In genomic region chr2:156445311-156446218, GRCh38 we compare ENCODE assay signal across 9 cellular contexts. TPM values are rescaled to one million over a fixed set of nuclear protein-coding genes. Genes with fewer than 3 reads are reported as not detected.
DNase-seq lines count a peak whose midpoint lies in the region; ATAC-seq, FAIRE-seq and TF ChIP-seq lines count a peak whose summit lies in the region.
"Had no signal": no experiment of that assay in that cellular context is flagged by ENCODE, and none has a peak within 500 bp of the region (broad histone marks: within the 10 kb centered on the region; RNA-seq: fewer than 3 reads in every experiment).

No MANE protein-coding gene starts in this region.

- intact Hi-C loops in A673 (cut with micrococcal nuclease; ENCODE audit: unreplicated experiment), result no loop called here
- intact Hi-C loops in endothelial cell of umbilical vein (cut with micrococcal nuclease), result loop anchor here (1.0 kb wide), 1 partner anchor 19 kb away; no protein-coding TSS in a partner anchor

- H3K4me3 ChIP-seq in A673 (ENCODE audit: low read depth, low read length, poor library complexity, severe bottlenecking) (no peak overlapping the region), endothelial cell of umbilical vein (replicated peaks in 1 of 3; ENCODE audit: insufficient read depth in 1 of 3, low read depth in 1 of 3, low read length in 3 of 3) (no peak overlapping the region)

- H4K20me1 ChIP-seq in endothelial cell of umbilical vein (replicated peaks; ENCODE audit: control insufficient read depth, extremely low read depth, insufficient read depth, low read length), result no peaks in the 10 kb centered on the region

- ATAC-seq in GM19455 (IDR thresholded peaks at IDR 0.05; ENCODE audit: unreplicated experiment), result peak; percentile 75
- peak; percentile 69 for ATAC-seq in HG03442 (IDR thresholded peaks at IDR 0.05; ENCODE audit: unreplicated experiment)
- ATAC-seq in GM21360 (IDR thresholded peaks at IDR 0.05; ENCODE audit: unreplicated experiment), result no peak
- no peak for ATAC-seq in GM18907 (IDR thresholded peaks at IDR 0.05; ENCODE audit: unreplicated experiment)

- no peak overlapping the region for H3K4me2 ChIP-seq in endothelial cell of umbilical vein (ENCODE audit: insufficient read depth, low read length)

- BruUV-seq in A673 (replicated peaks; lab: Mats Ljungman, UMichigan), result no TSS peak
- BruUV-seq in endothelial cell of umbilical vein (replicated peaks; lab: Mats Ljungman, UMichigan), result no TSS peak

- TF ChIP-seq POLR2A in endothelial cell of umbilical vein (IDR thresholded peaks at IDR 0.05; ENCODE audit: low read depth, low read length), result no peak

- no peaks in the 10 kb centered on the region for H3K9me3 ChIP-seq in A673 (ENCODE audit: low read depth, low read length, poor library complexity, severe bottlenecking)
- no peaks in the 10 kb centered on the region for H3K9me3 ChIP-seq in endothelial cell of umbilical vein (replicated peaks; ENCODE audit: control insufficient read depth, insufficient read depth, low read length)

- no peaks in the 10 kb centered on the region for H3K4me1 ChIP-seq in A673 (ENCODE audit: insufficient read depth, low read length, poor library complexity, severe bottlenecking)
- peaks cover 6% of the 10 kb centered on the region for H3K4me1 ChIP-seq in endothelial cell of umbilical vein (ENCODE audit: control insufficient read depth, extremely low read depth, insufficient read depth, low read length)

- POLR2A ChIA-PET in A673 (lab: Charles Lee; ENCODE audit: low non-redundant PET), result no interaction called here
- POLR2A ChIA-PET in endothelial cell of umbilical vein (lab: Charles Lee), result no interaction called here

- DNase-seq in A673 (ENCODE audit: low spot score) (peak; percentile 35), endothelial cell of umbilical vein (ENCODE audit: low read depth, low spot score) (peak; percentile 69), HuH-7 (ENCODE audit: low spot score) (no peak), UCSD-AML1 (lab: John Stamatoyannopoulos, UW; ENCODE audit: unreplicated experiment) (no peak)

- H2AFZ ChIP-seq in endothelial cell of umbilical vein (ENCODE audit: low read depth, low read length), result peak overlapping the region; percentile 3

- H3K27ac ChIP-seq in A673 (ENCODE audit: low read depth, low read length, poor library complexity, severe bottlenecking) (no peak overlapping the region), endothelial cell of umbilical vein (ENCODE audit: insufficient read depth, low read depth, low read length) (no peak overlapping the region)
- H3K27ac ChIP-seq: VCaP had no signal

- dilution Hi-C loops in endothelial cell of umbilical vein (cut with MboI; ENCODE audit: extremely low pct_ligation_motif_present, low sequenced_read_pairs), result no loop called here

- H3K9ac ChIP-seq in endothelial cell of umbilical vein (replicated peaks; ENCODE audit: extremely low read depth, insufficient read depth, low read length), result no peak overlapping the region

- H3K9me1 ChIP-seq in endothelial cell of umbilical vein (replicated peaks; ENCODE audit: control insufficient read depth, extremely low read depth, insufficient read depth, low read length), result no peaks in the 10 kb centered on the region

- peak; percentile 40 for FAIRE-seq in endothelial cell of umbilical vein (lab: Jason Lieb, UNC)

- no peaks in the 10 kb centered on the region for H3K36me3 ChIP-seq in A673 (ENCODE audit: insufficient read depth, low read length, poor library complexity, severe bottlenecking)
- no peaks in the 10 kb centered on the region for H3K36me3 ChIP-seq in endothelial cell of umbilical vein (ENCODE audit: control insufficient read depth in 2 of 2, extremely low read depth in 1 of 2, insufficient read depth in 2 of 2, low read length in 2 of 2)

- CTCF ChIA-PET in A673 (lab: Charles Lee), result no interaction called here
- CTCF ChIA-PET in endothelial cell of umbilical vein (lab: Charles Lee), result no interaction called here

- TF ChIP-seq CTCF in A673 (conservative IDR thresholded peaks at IDR 0.05; ENCODE audit: low read depth, low read length), result no peak
- TF ChIP-seq CTCF in endothelial cell of umbilical vein (IDR thresholded peaks at IDR 0.05; ENCODE audit: extremely low read depth in 1 of 2, insufficient read depth in 1 of 2, low read depth in 1 of 2, low read length in 2 of 2), result no peak

- no peaks in the 10 kb centered on the region for H3K27me3 ChIP-seq in A673 (replicated peaks; ENCODE audit: insufficient read depth, low read depth, low read length, poor library complexity)
- no peaks in the 10 kb centered on the region for H3K27me3 ChIP-seq in endothelial cell of umbilical vein (ENCODE audit: control insufficient read depth in 2 of 2, insufficient read depth in 2 of 2, low read length in 2 of 2)

- H3K79me2 ChIP-seq in endothelial cell of umbilical vein (ENCODE audit: control insufficient read depth, insufficient read depth, low read length), result peaks cover 1% of the 10 kb centered on the region

TF ChIP-seq in endothelial cell of umbilical vein, 7 proteins besides CTCF, POLR2A, EP300 and RAD21:
- TF ChIP-seq POLR2AphosphoS5 (IDR thresholded peaks at IDR 0.05; ENCODE audit: insufficient read depth, low read depth, low read length) (no peak), FOS (IDR thresholded peaks at IDR 0.05; ENCODE audit: borderline replicate concordance, insufficient read depth, low read length) (peak; percentile 32), GATA2 (IDR thresholded peaks at IDR 0.05; ENCODE audit: insufficient read depth, insufficient read length, low read depth, low read length) (no peak), JUN (IDR thresholded peaks at IDR 0.05; ENCODE audit: borderline replicate concordance, insufficient read depth, insufficient read length, low read depth) (no peak), MYC (IDR thresholded peaks at IDR 0.05; ENCODE audit: low read depth, low read length) (no peak)
- TF ChIP-seq, protein P1, sequence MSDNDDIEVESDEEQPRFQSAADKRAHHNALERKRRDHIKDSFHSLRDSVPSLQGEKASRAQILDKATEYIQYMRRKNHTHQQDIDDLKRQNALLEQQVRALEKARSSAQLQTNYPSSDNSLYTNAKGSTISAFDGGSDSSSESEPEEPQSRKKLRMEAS (IDR thresholded peaks at IDR 0.05; ENCODE audit: insufficient read depth, insufficient read length), result no peak

RNA-seq across cellular contexts. Expression of gene GPD2, which starts 9.4 kb away (rescaled TPM):
- total RNA-seq in A673 (2021), result 33.9 and 39.4 TPM in 2 replicates
- 29.3 and 37.0 TPM in 2 replicates for total RNA-seq in endothelial cell of umbilical vein
- polyA plus RNA-seq in endothelial cell of umbilical vein, result 5.2 and 6.6 TPM in 2 replicates
- 7.1 and 7.2 TPM in 2 replicates for polyA plus RNA-seq in endothelial cell of umbilical vein (2011; cell fraction: cytosol; rRNA removed)
- 12.1 and 14.2 TPM in 2 replicates for polyA plus RNA-seq in endothelial cell of umbilical vein (2011; cell fraction: nucleus; rRNA removed)
- polyA plus RNA-seq in endothelial cell of umbilical vein (2012), result 19.9 and 26.6 TPM in 2 replicates
- 56.9 and 58.6 TPM in 2 replicates for polyA minus RNA-seq in endothelial cell of umbilical vein
- 36.3 TPM for polyA minus RNA-seq in endothelial cell of umbilical vein (2011; cell fraction: cytosol; rRNA and poly(A)+ RNA removed)
- polyA minus RNA-seq in endothelial cell of umbilical vein (2011; cell fraction: nucleus; rRNA and poly(A)+ RNA removed), result 21.3 and 30.3 TPM in 2 replicates

Comparison
In these comparisons a context has a peak if more than half of its experiments do, and no peak if none do; other contexts are left out.
1. DNase-seq: peak in A673 (single experiment) and endothelial cell of umbilical vein (single experiment); none in HuH-7 (single experiment) and UCSD-AML1 (single experiment).
2. ATAC-seq: peak in GM19455 (single experiment) and HG03442 (single experiment); none in GM21360 (single experiment) and GM18907 (single experiment).